8 cellular contexts compared by ENCODE assay signal in genomic region chr14:103385994-103386491, GRCh38. TPM values are rescaled to one million over a fixed set of nuclear protein-coding genes. Genes with fewer than 3 reads are reported as not detected.
DNase-seq lines count a peak whose midpoint lies in the region; ATAC-seq lines count a peak whose summit lies in the region.

No MANE protein-coding gene starts in this region.

- H2AK5ac ChIP-seq in mesendoderm (ENCODE audit: low read length), result no peak overlapping the region

- H3K27ac ChIP-seq in mesendoderm (ENCODE audit: low read depth, low read length) (no peak overlapping the region), stomach smooth muscle (ENCODE audit: low read length) (peak overlapping the region; percentile 90)

- H3K4ac ChIP-seq in mesendoderm (ENCODE audit: low read depth, low read length), result no peak overlapping the region

- no peaks in the 10 kb centered on the region for H3K9me3 ChIP-seq in stomach smooth muscle (ENCODE audit: control insufficient read depth in 2 of 2, low read length in 2 of 2)

- H3K27me3 ChIP-seq in mesendoderm (ENCODE audit: insufficient read depth, low read length, poor library complexity) (no peaks in the 10 kb centered on the region), stomach smooth muscle (ENCODE audit: control insufficient read depth in 1 of 2, insufficient read depth in 2 of 2, low read length in 2 of 2) (no peaks in the 10 kb centered on the region)

- no peak overlapping the region for H2BK5ac ChIP-seq in mesendoderm (ENCODE audit: low read length)

- H3K23ac ChIP-seq in mesendoderm (ENCODE audit: low read length), result no peak overlapping the region

- H4K5ac ChIP-seq in mesendoderm (ENCODE audit: low read length), result no peak overlapping the region

- no peak overlapping the region for H2BK120ac ChIP-seq in mesendoderm (ENCODE audit: low read depth, low read length)

- intact Hi-C loops in activated CD4-positive, alpha-beta T cell treated with anti-CD3 and anti-CD28 coated beads, Interleukin-2, amount 10 ng/mL, durations not matched to agents 24 days and 14 days (cut with micrococcal nuclease), result loop anchor here (1.0 to 2.0 kb wide), 2 partner anchors 15 to 52 kb away; partner anchors contain the start of gene EIF5

- H3K4me3 Mint-ChIP-seq in activated CD4-positive, alpha-beta T cell treated with anti-CD3 and anti-CD28 coated beads, Interleukin-2, amount 10 ng/mL, durations not matched to agents 24 days and 14 days, result peak overlapping the region; percentile 94

- peaks cover 35% of the 10 kb centered on the region for H3K4me1 Mint-ChIP-seq in activated CD4-positive, alpha-beta T cell treated with anti-CD3 and anti-CD28 coated beads, Interleukin-2, amount 10 ng/mL, durations not matched to agents 24 days and 14 days

- H3K36me3 Mint-ChIP-seq in activated CD4-positive, alpha-beta T cell treated with anti-CD3 and anti-CD28 coated beads, Interleukin-2, amount 10 ng/mL, durations not matched to agents 24 days and 14 days (ENCODE audit: low read depth), result peaks cover 6% of the 10 kb centered on the region

- H3K27ac Mint-ChIP-seq in activated CD4-positive, alpha-beta T cell treated with anti-CD3 and anti-CD28 coated beads, Interleukin-2, amount 10 ng/mL, durations not matched to agents 24 days and 14 days, result peak overlapping the region; percentile 96

- no peaks in the 10 kb centered on the region for H3K36me3 ChIP-seq in mesendoderm (ENCODE audit: control insufficient read depth, insufficient read depth, low read length)
- H3K36me3 ChIP-seq in stomach smooth muscle (ENCODE audit: control insufficient read depth in 2 of 2, insufficient read depth in 2 of 2, low read length in 2 of 2), result no peaks in the 10 kb centered on the region

- H3K4me3 ChIP-seq in mesendoderm (ENCODE audit: low read length), result peak overlapping the region; percentile 94
- peak overlapping the region; percentile 81 to 97 for H3K4me3 ChIP-seq in stomach smooth muscle (ENCODE audit: low read length in 2 of 2)

- no peak for ATAC-seq in GM21515 (IDR thresholded peaks at IDR 0.05; ENCODE audit: unreplicated experiment)

- H2BK15ac ChIP-seq in mesendoderm (replicated peaks; ENCODE audit: low read depth), result no peak overlapping the region

- H4K8ac ChIP-seq in mesendoderm (ENCODE audit: low read depth, low read length), result no peak overlapping the region

- peak; percentile 20 for DNase-seq in NK-92 treated with Interleukin-12 subunit alpha and Interleukin-12 subunit beta, amount 100 ng/mL, for 24 hours (lab: John Stamatoyannopoulos, UW)
- DNase-seq in NK-92 (lab: John Stamatoyannopoulos, UW; ENCODE audit: unreplicated experiment), result no peak
- DNase-seq in HuH-7.5 (ENCODE audit: low spot score), result peak; percentile 29
- DNase-seq in activated CD4-positive, alpha-beta T cell treated with anti-CD3 and anti-CD28 coated beads, Interleukin-2, amount 10 ng/mL, durations not matched to agents 24 days and 14 days, result peak; percentile 82
- DNase-seq in effector CD4-positive, alpha-beta T cell, result peak; percentile 32
- peak; percentile 46 for DNase-seq in mesendoderm

- H3K4me1 ChIP-seq in mesendoderm (ENCODE audit: control insufficient read depth, low read depth, low read length) (peaks cover 4% of the 10 kb centered on the region), stomach smooth muscle (ENCODE audit: control insufficient read depth, insufficient read depth, low read length) (peaks cover 27% of the 10 kb centered on the region)

- peak overlapping the region; percentile 100 for H3K56ac ChIP-seq in mesendoderm (ENCODE audit: low read length)

- peaks cover 3% of the 10 kb centered on the region for H3K79me1 ChIP-seq in mesendoderm (ENCODE audit: low read length)

- no peaks in the 10 kb centered on the region for H3K9me3 Mint-ChIP-seq in activated CD4-positive, alpha-beta T cell treated with anti-CD3 and anti-CD28 coated beads, Interleukin-2, amount 10 ng/mL, durations not matched to agents 24 days and 14 days

- peak overlapping the region; percentile 80 for H3K4me2 ChIP-seq in mesendoderm (ENCODE audit: low read length)

- peaks cover 43% of the 10 kb centered on the region for H3K79me2 ChIP-seq in mesendoderm (ENCODE audit: control insufficient read depth, insufficient read depth, low read length)

- peak overlapping the region; percentile 94 for H3K18ac ChIP-seq in mesendoderm (ENCODE audit: low read length)

- H3K9ac ChIP-seq in mesendoderm (ENCODE audit: low read length), result peak overlapping the region; percentile 82
- peak overlapping the region; percentile 78 to 90 for H3K9ac ChIP-seq in stomach smooth muscle (ENCODE audit: low read length in 2 of 2)

- peaks cover 4% of the 10 kb centered on the region for H3K27me3 Mint-ChIP-seq in activated CD4-positive, alpha-beta T cell treated with anti-CD3 and anti-CD28 coated beads, Interleukin-2, amount 10 ng/mL, durations not matched to agents 24 days and 14 days

- WGBS in mesendoderm (ENCODE audit: extremely low coverage, insufficient coverage, low lambda C conversion rate), result no CpG with 5 or more reads among the region's 31 CpGs

RNA-seq across cellular contexts. Expression of gene MARK3, which starts 0.8 kb away (rescaled TPM):
- 82.0 and 89.7 TPM in 2 replicates for total RNA-seq in activated CD4-positive, alpha-beta T cell treated with anti-CD3 and anti-CD28 coated beads, Interleukin-2, amount 10 ng/mL, durations not matched to agents 24 days and 14 days
- polyA plus RNA-seq in mesendoderm (2013, experiment 1 of 2), result 53.0 TPM
- 51.9 TPM for polyA plus RNA-seq in mesendoderm (2013, experiment 2 of 2)

RNA-seq across cellular contexts. Expression of gene EIF5, which starts 52.0 kb away (rescaled TPM):
- 258 and 260 TPM in 2 replicates for total RNA-seq in activated CD4-positive, alpha-beta T cell treated with anti-CD3 and anti-CD28 coated beads, Interleukin-2, amount 10 ng/mL, durations not matched to agents 24 days and 14 days
- 542 TPM for polyA plus RNA-seq in mesendoderm (2013, experiment 1 of 2)
- polyA plus RNA-seq in mesendoderm (2013, experiment 2 of 2), result 540 TPM
